Comparison of ENCODE assay signal across 9 cellular contexts in the genomic region with DNA sequence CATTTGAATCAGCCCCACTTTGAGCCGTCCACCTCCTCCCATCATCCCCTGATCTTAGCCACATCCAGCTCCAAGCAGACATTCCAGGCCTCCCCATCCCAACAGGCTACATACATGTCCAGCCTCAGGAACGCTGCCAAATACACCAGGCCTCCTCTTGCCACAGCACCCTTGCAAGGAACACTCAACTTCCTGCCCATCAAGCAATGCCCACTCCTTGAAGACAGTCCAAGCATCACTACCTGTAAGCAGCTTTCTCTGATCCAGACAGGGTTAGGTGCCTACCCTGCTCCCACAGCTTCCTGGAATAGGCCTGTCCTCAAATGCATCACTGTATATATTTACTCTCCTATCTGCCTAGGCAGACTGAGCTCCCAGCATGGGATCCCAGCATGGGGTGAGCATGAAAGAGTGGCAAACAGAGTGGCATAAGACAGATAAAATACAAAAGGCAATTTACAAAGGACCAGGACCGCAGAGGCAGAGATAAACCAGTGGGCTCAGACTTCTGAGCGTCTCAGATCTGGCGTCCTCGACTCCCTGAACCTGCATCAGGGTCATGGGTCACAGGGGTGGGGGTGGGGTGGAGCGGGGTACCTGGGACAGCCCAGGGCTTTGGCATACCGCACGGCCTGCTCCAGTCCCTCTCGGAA. TPM values are rescaled to one million over a fixed set of nuclear protein-coding genes. Genes with fewer than 3 reads are reported as not detected.
A peak's percentile ranks its signal among the peaks of the same experiment; 100 is the strongest.
DNase-seq lines count a peak whose midpoint lies in the region; ATAC-seq, FAIRE-seq and TF ChIP-seq lines count a peak whose summit lies in the region.
"Had no signal": no experiment of that assay in that cellular context is flagged by ENCODE, and none has a peak within 500 bp of the region (broad histone marks: within the 10 kb centered on the region; RNA-seq: fewer than 3 reads in every experiment).

No MANE protein-coding gene starts in this region.

- peak; percentile 69 for FAIRE-seq in K562 (lab: Jason Lieb, UNC)
- FAIRE-seq: TTC549 had no signal

- no peak for TF ChIP-seq RAD21 in K562 (CRISPR knock-in tag; conservative IDR thresholded peaks at IDR 0.05 in 1 of 2, IDR thresholded peaks at IDR 0.05 in 1 of 2)

- DNase-seq in ELR (ENCODE audit: low read depth) = peak; percentile 66
- peak; percentile 45 for DNase-seq in NCI-H2029 treated with DMSO at 0.1 percent for 48 hours (lab: John Stamatoyannopoulos, UW)
- DNase-seq in K562 (ENCODE audit: extremely low read depth in 1 of 4, low spot score in 3 of 4) = peak in 3 of 4 experiments; percentile 37 to 59 (median 40)
- DNase-seq in SKM-1 treated with dmso at 0.1 percent for 144 hours (lab: John Stamatoyannopoulos, UW; ENCODE audit: unreplicated experiment) = no peak
- no peak for DNase-seq in stimulated activated naive CD4-positive, alpha-beta T cell treated with Interleukin-2 at 50 U/mL for 16 hours (lab: John Stamatoyannopoulos, UW)

- TF ChIP-seq EP300 in K562 (IDR thresholded peaks at IDR 0.05; ENCODE audit: low read length) = no peak

- H3K4me3 ChIP-seq in K562 = no peak overlapping the region
- peak overlapping the region; percentile 55 for H3K4me3 ChIP-seq in iPS-18c (ENCODE audit: insufficient read depth, low read depth, low read length)
- peak overlapping the region; percentile 45 to 74 (median 49) for H3K4me3 ChIP-seq in skeletal muscle tissue (ENCODE audit: low read length in 3 of 3)

- TF ChIP-seq POLR2A in K562 (conservative IDR thresholded peaks at IDR 0.05) = 0 out of 2 replicates have a peak, but pooled peaks have one; percentile 19

- H3K4me1 ChIP-seq in K562 (replicated peaks in 1 of 2; ENCODE audit: control insufficient read depth in 2 of 2, insufficient read depth in 2 of 2, low read length in 2 of 2) (peaks cover 0 to 16% of the 10 kb centered on the region in 2 experiments; a peak in 3 of 5 replicates), skeletal muscle tissue (ENCODE audit: control insufficient read depth in 3 of 3, insufficient read depth in 3 of 3, low read length in 3 of 3) (peaks cover 10 to 21% (median 12%) of the 10 kb centered on the region in 3 donors)

- no peak for TF ChIP-seq CTCF in K562 (IDR thresholded peaks at IDR 0.05 in 2 of 3, conservative IDR thresholded peaks at IDR 0.05 in 1 of 3; ENCODE audit: insufficient read depth in 2 of 3, low read depth in 1 of 3, low read length in 3 of 3)

- CTCF ChIA-PET in K562 (lab: Yijun Ruan, JAX; ENCODE audit: low intra/inter-chr PET ratio) = no interaction called here

- WGBS in K562 (ENCODE audit: insufficient coverage, low coverage, missing lambda C conversion rate) = 30% methylated on average over 7 of the region's 10 CpGs

- H3K36me3 ChIP-seq in K562 (ENCODE audit: control insufficient read depth, insufficient read depth, low read length) (peaks cover 31% of the 10 kb centered on the region; the same call in 2 of the 3 replicates), skeletal muscle tissue (ENCODE audit: control insufficient read depth in 3 of 3, insufficient read depth in 3 of 3, low read length in 3 of 3) (peaks cover 37 to 43% (median 40%) of the 10 kb centered on the region in 3 donors)

- 0 out of 3 replicates have a peak overlapping the region, but pooled peaks have one; percentile 7 for H3K27ac ChIP-seq in K562 (ENCODE audit: extremely low read depth, low read depth, low read length)
- peak overlapping the region; percentile 75 for H3K27ac ChIP-seq in skeletal muscle tissue (ENCODE audit: low read depth, low read length)

- no peaks in the 10 kb centered on the region for H4K20me1 ChIP-seq in K562 (replicated peaks; ENCODE audit: control insufficient read depth, insufficient read depth, low read length)

- no peak overlapping the region for H3K4me2 ChIP-seq in K562 (ENCODE audit: insufficient read depth, low read length)

- no TSS peak for BruUV-seq in K562 (replicated peaks; lab: Mats Ljungman, UMichigan)

- no peaks in the 10 kb centered on the region for H3K9me3 ChIP-seq in K562 (replicated peaks; ENCODE audit: control insufficient read depth, insufficient read depth, low read depth, low read length)
- H3K9me3 ChIP-seq in iPS-18c (ENCODE audit: control insufficient read depth, insufficient read depth, low read length) = no peaks in the 10 kb centered on the region
- H3K9me3 ChIP-seq in skeletal muscle tissue (ENCODE audit: control insufficient read depth in 3 of 3, low read length in 3 of 3) = no peaks in the 10 kb centered on the region

- no peaks in the 10 kb centered on the region for H3K9me1 ChIP-seq in K562 (ENCODE audit: control insufficient read depth, insufficient read depth, low read length)

- H3K27me3 ChIP-seq in K562 (ENCODE audit: control insufficient read depth in 2 of 2, insufficient read depth in 2 of 2, low read length in 2 of 2) (no peaks in the 10 kb centered on the region; a peak in 1 of 5 replicates), skeletal muscle tissue (ENCODE audit: control insufficient read depth in 3 of 3, insufficient read depth in 3 of 3, low read length in 3 of 3) (no peaks in the 10 kb centered on the region)

- no peak overlapping the region for H2AFZ ChIP-seq in K562 (ENCODE audit: low read depth, low read length)

- POLR2A ChIA-PET in K562 (lab: Yijun Ruan, JAX) = interaction anchor here (1.0 to 2.3 kb wide), 3 partner anchors 11 to 197 kb away, joined by 3 to 6 read pairs (median 4); a partner anchor contains a TSS

- in situ Hi-C loops in K562 (cut with MboI) = no loop called here

- no peaks in the 10 kb centered on the region for H3K79me2 ChIP-seq in K562 (ENCODE audit: control insufficient read depth, insufficient read depth, low read length)

- ATAC-seq in K562 = peak; percentile 16
- no peak for ATAC-seq in HG03342 (IDR thresholded peaks at IDR 0.05; ENCODE audit: unreplicated experiment)

- peak overlapping the region in 1 of 2 experiments; percentile 46; a peak in 1 of 4 replicates for H3K9ac ChIP-seq in K562 (ENCODE audit: insufficient read depth in 1 of 2, low read depth in 2 of 2, low read length in 2 of 2)
- H3K9ac ChIP-seq in skeletal muscle tissue (ENCODE audit: low read depth in 1 of 3, low read length in 3 of 3) = peak overlapping the region in 2 of 3 donors; percentile 55 to 82

- intact Hi-C loops in K562 (cut with micrococcal nuclease) = no loop called here

TF ChIP-seq in K562, 482 proteins besides CTCF, POLR2A, EP300 and RAD21 (continues in another document):
- no peak for TF ChIP-seq MEF2A (IDR thresholded peaks at IDR 0.05; ENCODE audit: control insufficient read depth, low read depth, low read length)
- TF ChIP-seq EZH2 (IDR thresholded peaks at IDR 0.05; ENCODE audit: borderline replicate concordance, low read depth, low read length) = no peak
- TF ChIP-seq ZNF140 (CRISPR knock-in tag; IDR thresholded peaks at IDR 0.05) = no peak
- TF ChIP-seq CCAR2 (IDR thresholded peaks at IDR 0.05; ENCODE audit: low read depth, low read length) = no peak
- TF ChIP-seq RHOXF2B (CRISPR knock-in tag; conservative IDR thresholded peaks at IDR 0.05) = no peak
- TF ChIP-seq CXXC5 (CRISPR knock-in tag; IDR thresholded peaks at IDR 0.05) = no peak
- TF ChIP-seq HDGF (IDR thresholded peaks at IDR 0.05) = no peak
- TF ChIP-seq, protein P1, sequence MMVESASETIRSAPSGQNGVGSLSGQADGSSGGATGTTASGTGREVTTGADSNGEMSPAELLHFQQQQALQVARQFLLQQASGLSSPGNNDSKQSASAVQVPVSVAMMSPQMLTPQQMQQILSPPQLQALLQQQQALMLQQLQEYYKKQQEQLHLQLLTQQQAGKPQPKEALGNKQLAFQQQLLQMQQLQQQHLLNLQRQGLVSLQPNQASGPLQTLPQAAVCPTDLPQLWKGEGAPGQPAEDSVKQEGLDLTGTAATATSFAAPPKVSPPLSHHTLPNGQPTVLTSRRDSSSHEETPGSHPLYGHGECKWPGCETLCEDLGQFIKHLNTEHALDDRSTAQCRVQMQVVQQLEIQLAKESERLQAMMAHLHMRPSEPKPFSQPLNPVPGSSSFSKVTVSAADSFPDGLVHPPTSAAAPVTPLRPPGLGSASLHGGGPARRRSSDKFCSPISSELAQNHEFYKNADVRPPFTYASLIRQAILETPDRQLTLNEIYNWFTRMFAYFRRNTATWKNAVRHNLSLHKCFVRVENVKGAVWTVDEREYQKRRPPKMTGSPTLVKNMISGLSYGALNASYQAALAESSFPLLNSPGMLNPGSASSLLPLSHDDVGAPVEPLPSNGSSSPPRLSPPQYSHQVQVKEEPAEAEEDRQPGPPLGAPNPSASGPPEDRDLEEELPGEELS (CRISPR knock-in tag; IDR thresholded peaks at IDR 0.05; ENCODE audit: borderline replicate concordance) = 0 out of 2 replicates have a peak, but pooled peaks have one; percentile 25
- no peak for TF ChIP-seq SAFB (IDR thresholded peaks at IDR 0.05; ENCODE audit: borderline replicate concordance, low read depth, low read length)
- no peak for TF ChIP-seq JUN (IDR thresholded peaks at IDR 0.05; ENCODE audit: borderline replicate concordance, low read depth, low read length)
- no peak for TF ChIP-seq JUN (CRISPR knock-in tag; IDR thresholded peaks at IDR 0.05; ENCODE audit: borderline replicate concordance)
- TF ChIP-seq NFIC (IDR thresholded peaks at IDR 0.05) = peak; percentile 33; the same call in 1 of the 2 replicates
- peak; percentile 7; the same call in 1 of the 2 replicates for TF ChIP-seq KLF16 (IDR thresholded peaks at IDR 0.05)

RNA-seq across cellular contexts. Expression of a gene that starts 0.8 kb away (rescaled TPM):
- 2.6 and 4.9 TPM in 2 replicates for total RNA-seq in K562 (2011; cell fraction: chromatin; rRNA removed; ENCODE audit: low replicate concordance)
- 1.4 and 2.0 TPM in 2 replicates for total RNA-seq in K562 (2011; cell fraction: nucleolus; rRNA removed)
- 2.6 and 3.3 TPM in 2 replicates for total RNA-seq in K562 (2011; cell fraction: nucleoplasm; rRNA removed)
- total RNA-seq in K562 (2014; rRNA removed) = 3.2 and 3.6 TPM in 2 replicates
- 0.38 and 0.69 TPM in 2 replicates for total RNA-seq in K562 (2014; rRNA removed; fragmentation: Illumina TruSeq; extraction: Trizol)
- 1.7 and 1.8 TPM in 2 replicates for total RNA-seq in K562 (2015; rRNA removed; fragmentation: Illumina TruSeq; extraction: Trizol)
- 2.2 and 3.2 TPM in 2 replicates for total RNA-seq in K562 (2021)
- 1.1 and 1.2 TPM in 2 replicates for polyA plus RNA-seq in K562 (2011; rRNA removed)
- 1.3 and 1.5 TPM in 2 replicates for polyA plus RNA-seq in K562 (2011; cell fraction: cytosol; rRNA removed)
- 6.8 and 7.2 TPM in 2 replicates for polyA plus RNA-seq in K562 (2011; cell fraction: nucleus; rRNA removed)
- 10.1 and 18.1 TPM in 2 replicates for polyA plus RNA-seq in K562 (2012)
- polyA plus RNA-seq in K562 (2014; fragmentation: Illumina TruSeq; extraction: Trizol) = 0.35 and 1.1 TPM in 2 replicates
- polyA plus RNA-seq in K562 (2014; fragmentation: Nextera tagmentation; extraction: Ambion mirVana) = under 1 TPM in 1 of 2 experiments, not detected in 1; 0.04 TPM
- 2.3 and 4.1 TPM in 2 replicates for polyA plus RNA-seq in K562 (2014; rRNA removed)
- polyA minus RNA-seq in K562 (2011; rRNA and poly(A)+ RNA removed) = 0.32 and 0.84 TPM in 2 replicates
- polyA minus RNA-seq in K562 (2011; cell fraction: cytosol; rRNA and poly(A)+ RNA removed) = not detected in 2 replicates
- polyA minus RNA-seq in K562 (2011; cell fraction: nucleus; rRNA and poly(A)+ RNA removed) = 1.4 and 1.8 TPM in 2 replicates
- total RNA-seq in skeletal muscle tissue = 33.4 TPM

Comparison
In these comparisons a context has a peak if more than half of its experiments do, and no peak if none do; other contexts are left out.
1. DNase-seq: peak in ELR (single experiment), NCI-H2029 treated with DMSO at 0.1 percent for 48 hours (single experiment) and K562 (3 of 4); none in SKM-1 treated with dmso at 0.1 percent for 144 hours (single experiment) and stimulated activated naive CD4-positive, alpha-beta T cell treated with Interleukin-2 at 50 U/mL for 16 hours (single experiment).